In the genomic region with DNA sequence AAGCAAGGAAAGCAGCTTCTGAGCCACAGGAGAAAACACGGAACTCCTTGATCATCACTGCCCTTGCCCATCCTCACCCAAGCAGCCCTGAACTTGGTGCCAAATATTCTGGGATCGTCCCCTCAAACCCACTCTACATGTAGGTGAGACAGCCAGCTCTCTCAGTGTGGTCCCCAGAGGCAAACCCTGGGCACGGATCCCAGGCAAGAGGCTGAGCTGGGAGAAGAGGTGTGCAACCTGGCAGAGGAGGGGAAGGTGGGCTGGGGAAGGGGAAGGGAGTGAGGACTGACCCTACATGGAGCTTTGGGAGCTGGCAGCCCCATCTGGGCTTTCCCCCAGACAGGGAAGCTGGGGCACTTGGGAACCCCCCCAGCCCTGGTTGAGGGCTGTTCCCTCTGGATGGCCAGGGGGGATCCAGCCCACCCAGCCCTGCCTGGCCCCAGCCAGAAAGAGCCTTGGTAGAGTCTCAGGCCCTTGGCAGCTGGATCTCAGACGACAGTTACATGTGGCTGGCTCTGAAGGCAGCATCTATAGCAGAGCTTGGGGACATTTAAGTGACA, we compare ENCODE assay signal across 11 cellular contexts.
"Had no signal": no experiment of that assay in that cellular context is flagged by ENCODE, and none has a peak within 500 bp of the region (broad histone marks: within the 10 kb centered on the region; RNA-seq: fewer than 3 reads in every experiment).

No MANE protein-coding gene starts in this region.

- H3K4me3 ChIP-seq: dorsolateral prefrontal cortex, esophagus muscularis mucosa, lower lobe of right lung, SJCRH30, tibial artery had no signal

- H3K36me3 ChIP-seq: esophagus muscularis mucosa, lower lobe of right lung, SJCRH30, tibial artery had no signal

- H3K4me1 ChIP-seq: esophagus muscularis mucosa, lower lobe of right lung, tibial artery had no signal

- H3K9me3 ChIP-seq: SJCRH30 had no signal

- H3K27me3 ChIP-seq: SJCRH30 had no signal

- DNase-seq: activated CD4-positive, CD25-positive, alpha-beta regulatory T cell treated with anti-CD3 and anti-CD28 coated beads, Interleukin-2, amount 50 U/mL, for 72 hours; activated gamma-delta T cell; activated naive CD8-positive, alpha-beta T cell treated with anti-CD3 and anti-CD28 coated beads for 36 hours; activated T-cell treated with anti-CD3 and anti-CD28 coated beads, Interleukin-2, amount 50 U/mL, for 24 hours; lower lobe of right lung; stimulated activated CD4-positive, alpha-beta T cell treated with anti-CD3 and anti-CD28 coated beads, Interleukin-15, amount 100 ng/mL, for 24 hours; SW 1271 had no signal

- H3K27ac ChIP-seq: dorsolateral prefrontal cortex, esophagus muscularis mucosa, lower lobe of right lung, SJCRH30, tibial artery had no signal
